38 cellular contexts compared by ENCODE assay signal in genomic region chr1:56940039-56940438, GRCh38. TPM values are rescaled to one million over a fixed set of nuclear protein-coding genes. Genes with fewer than 3 reads are reported as not detected.
"Had no signal": no experiment of that assay in that cellular context is flagged by ENCODE, and none has a peak within 500 bp of the region (broad histone marks: within the 10 kb centered on the region; RNA-seq: fewer than 3 reads in every experiment).

No MANE protein-coding gene starts in this region.

- DNase-seq: Karpas-422, Kasumi-1, KG1, MG63, MM.1S, MV-4-11, NCI-H1048, NCI-H1092, NCI-H1092 treated with DMSO at 0.1 percent for 48 hours, NCI-H1105, NCI-H1105 treated with DMSO at 0.1 percent for 48 hours, NCI-H1417, NCI-H1417 treated with DMSO at 0.1 percent for 48 hours, NCI-H1436, NCI-H1436 treated with DMSO at 0.1 percent for 48 hours, NCI-H146, NCI-H1694, NCI-H1694 treated with DMSO at 0.1 percent for 48 hours, NCI-H187, NCI-H187 treated with DMSO at 0.1 percent for 48 hours, NCI-H1930, NCI-H2029, NCI-H2029 treated with DMSO at 0.1 percent for 48 hours, NCI-H2081, NCI-H2081 treated with DMSO at 0.1 percent for 48 hours, NCI-H2107, NCI-H2171, NCI-H2171 treated with DMSO at 0.1 percent for 48 hours, NCI-H2227 treated with DMSO at 0.1 percent for 48 hours, NCI-H226, NCI-H345, NCI-H446, NCI-H446 treated with DMSO at 0.1 percent for 48 hours, NCI-H510A had no signal

RNA-seq across cellular contexts. Expression of gene C8B, which starts 25.8 kb away (rescaled TPM):
- total RNA-seq: LHCN-M2, M059J, MCF 10A, NCI-H460 had no signal
